In genomic region chr2:152627010-152627957, GRCh38 we compare ENCODE assay signal across 7 cellular contexts.
DNase-seq lines count a peak whose midpoint lies in the region; ATAC-seq and TF ChIP-seq lines count a peak whose summit lies in the region.

No MANE protein-coding gene starts in this region.

- no peak overlapping the region for H3K4me3 Mint-ChIP-seq in memory B cell

- no peak overlapping the region for H3K4me3 ChIP-seq in GM12875 (ENCODE audit: low read depth, low read length)

- peak; percentile 57; the same call in 1 of the 2 replicates for TF ChIP-seq CTCF in GM12875 (IDR thresholded peaks at IDR 0.05; ENCODE audit: borderline replicate concordance, insufficient read depth, low read depth, low read length)

- no peaks in the 10 kb centered on the region for H3K9me3 Mint-ChIP-seq in memory B cell

- ATAC-seq in memory B cell (ENCODE audit: low read depth) (peak; percentile 51), HG02970 (IDR thresholded peaks at IDR 0.05; ENCODE audit: low FRiP score, unreplicated experiment) (no peak), HG03108 (IDR thresholded peaks at IDR 0.05; ENCODE audit: unreplicated experiment) (no peak)

- no peak overlapping the region for H3K27ac Mint-ChIP-seq in memory B cell

- no peaks in the 10 kb centered on the region for H3K36me3 Mint-ChIP-seq in memory B cell

- no peaks in the 10 kb centered on the region for H3K27me3 Mint-ChIP-seq in memory B cell

- H3K4me1 Mint-ChIP-seq in memory B cell, result no peaks in the 10 kb centered on the region

- DNase-seq in Kasumi-1 (lab: John Stamatoyannopoulos, UW), result peak; percentile 67 to 85
- DNase-seq in cerebellum (ENCODE audit: low spot score), result peak; percentile 41
- no peak for DNase-seq in memory B cell (ENCODE audit: low spot score in 2 of 2)
- no peak for DNase-seq in activated effector memory CD4-positive, alpha-beta T cell treated with Interleukin-2 at 50 U/mL for 16 hours

Comparison
In these comparisons a context has a peak if more than half of its experiments do, and no peak if none do; other contexts are left out.
1. DNase-seq: peak in Kasumi-1 (2 of 2) and cerebellum (single experiment); none in memory B cell (0 of 2) and activated effector memory CD4-positive, alpha-beta T cell treated with Interleukin-2 at 50 U/mL for 16 hours (single experiment).